In the genomic region with DNA sequence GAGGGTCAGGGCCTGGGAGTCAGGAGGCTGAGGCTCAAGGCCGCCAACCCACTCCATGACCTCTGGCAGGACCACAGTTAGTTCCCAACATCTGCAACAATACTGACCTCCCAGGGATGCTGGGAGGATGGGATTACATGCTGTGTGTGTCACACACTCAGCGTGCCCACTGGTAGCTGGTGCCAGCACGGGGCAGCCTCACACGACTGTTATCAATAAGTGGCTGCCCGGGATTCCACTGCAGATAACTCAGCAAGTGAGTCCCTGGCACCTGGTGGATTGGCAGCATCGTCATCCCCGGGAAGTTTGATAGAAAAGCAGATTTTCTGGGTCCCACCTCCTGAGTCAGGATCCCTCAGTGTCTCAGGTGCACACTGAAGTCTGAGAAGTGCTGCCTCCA, we compare ENCODE assay signal across 30 cellular contexts.
"Had no signal": no experiment of that assay in that cellular context is flagged by ENCODE, and none has a peak within 500 bp of the region (broad histone marks: within the 10 kb centered on the region; RNA-seq: fewer than 3 reads in every experiment).

No MANE protein-coding gene starts in this region.

- H3K4me3 ChIP-seq: body of pancreas, breast epithelium had no signal

- H3K27me3 ChIP-seq: body of pancreas, breast epithelium had no signal

- H3K27ac ChIP-seq: body of pancreas, brain microvascular endothelial cell, breast epithelium, VCaP had no signal

- FAIRE-seq: astrocyte, TTC549 had no signal

- DNase-seq: activated CD4-positive, alpha-beta memory T cell treated with anti-CD3 and anti-CD28 coated beads, Interleukin-2, amount 10 ng/mL, durations not matched to agents 7 days and 5 days; activated CD4-positive, alpha-beta T cell treated with anti-CD3 and anti-CD28 coated beads for 1 hour; activated CD4-positive, alpha-beta T cell treated with anti-CD3 and anti-CD28 coated beads for 36 hours; activated CD4-positive, alpha-beta T cell treated with anti-CD3 and anti-CD28 coated beads for 48 hours; activated CD4-positive, alpha-beta T cell treated with anti-CD3 and anti-CD28 coated beads, Interleukin-2, amount 10 ng/mL, durations not matched to agents 7 days and 5 days; activated CD4-positive, alpha-beta T cell treated with anti-CD3 and anti-CD28 coated beads, Interleukin-2, amount 50 U/mL, for 48 hours; activated CD4-positive, CD25-positive, alpha-beta regulatory T cell; activated CD8-positive, alpha-beta memory T cell treated with anti-CD3 and anti-CD28 coated beads for 24 hours; activated CD8-positive, alpha-beta memory T cell treated with anti-CD3 and anti-CD28 coated beads, Interleukin-2, amount 10 ng/mL, durations not matched to agents 7 days and 5 days; activated CD8-positive, alpha-beta memory T cell treated with anti-CD3 and anti-CD28 coated beads, Interleukin-2, amount 50 U/mL, for 48 hours; activated CD8-positive, alpha-beta T cell treated with anti-CD3 and anti-CD28 coated beads, Interleukin-2, amount 10 ng/mL, durations not matched to agents 7 days and 5 days; activated effector memory CD4-positive, alpha-beta T cell treated with Interleukin-2 at 50 U/mL for 16 hours; activated gamma-delta T cell; activated naive CD4-positive, alpha-beta T cell treated with anti-CD3 and anti-CD28 coated beads, Interleukin-2, amount 10 ng/mL, durations not matched to agents 7 days and 5 days; activated naive CD4-positive, alpha-beta T cell treated with Interleukin-2 at 50 U/mL for 16 hours; activated naive CD8-positive, alpha-beta T cell treated with anti-CD3 and anti-CD28 coated beads, Interleukin-2, amount 10 ng/mL, durations not matched to agents 7 days and 5 days; activated naive CD8-positive, alpha-beta T cell treated with anti-CD3 and anti-CD28 coated beads, Interleukin-2, amount 50 U/mL, for 24 hours; activated T-cell treated with anti-CD3 and anti-CD28 coated beads, Interleukin-2, amount 50 U/mL, for 24 hours; activated T-cell treated with anti-CD3 and anti-CD28 coated beads, Interleukin-2, amount 50 U/mL, for 48 hours; aorta; body of pancreas; brain microvascular endothelial cell; central memory CD4-positive, alpha-beta T cell; T-helper 1 cell; T-helper 2 cell; T-helper 9 cell had no signal

- H3K9me3 ChIP-seq: body of pancreas, breast epithelium had no signal

- H3K36me3 ChIP-seq: brain microvascular endothelial cell, breast epithelium had no signal

- H3K4me1 ChIP-seq: body of pancreas, breast epithelium had no signal
